In genomic region chr2:100809486-100809885, GRCh38 we compare ENCODE assay signal across 28 cellular contexts.
"Had no signal": no experiment of that assay in that cellular context is flagged by ENCODE, and none has a peak within 500 bp of the region (broad histone marks: within the 10 kb centered on the region; RNA-seq: fewer than 3 reads in every experiment).

No MANE protein-coding gene starts in this region.

- H3K4me3 ChIP-seq: adrenal gland, MG63, SJCRH30, SK-N-MC had no signal

- H3K9me3 ChIP-seq: adrenal gland, MG63, SJCRH30 had no signal

- H3K27ac Mint-ChIP-seq: activated CD4-positive, alpha-beta T cell treated with anti-CD3 and anti-CD28 coated beads, Interleukin-2, amount 10 ng/mL, durations not matched to agents 24 days and 14 days; activated CD8-positive, alpha-beta T cell treated with anti-CD3 and anti-CD28 coated beads for 36 hours; activated naive CD4-positive, alpha-beta T cell treated with anti-CD3 and anti-CD28 coated beads for 36 hours; activated naive CD4-positive, alpha-beta T cell treated with anti-CD3 and anti-CD28 coated beads, Interleukin-2, amount 50 U/mL, for 72 hours; activated T-helper 1 cell treated with anti-CD3 and anti-CD28 coated beads, Interleukin-12 subunit alpha, Interleukin-12 subunit beta, Interleukin-2, Interleukin-4 antibody, amounts not matched to agents 30 ng/mL and 10 ng/mL and 1 ng/mL, durations not matched to agents 14 hours and 24 hours and 36 hours; brain had no signal

- DNase-seq: activated CD4-positive, alpha-beta T cell treated with anti-CD3 and anti-CD28 coated beads, Interleukin-2, amount 10 ng/mL, durations not matched to agents 24 days and 14 days; activated CD4-positive, alpha-beta T cell treated with anti-CD3 and anti-CD28 coated beads, Interleukin-2, amount 50 U/mL, for 4 hours; activated CD8-positive, alpha-beta T cell treated with anti-CD3 and anti-CD28 coated beads for 36 hours; activated gamma-delta T cell treated with Interleukin-2 at 50 U/mL for 16 hours; activated naive CD4-positive, alpha-beta T cell treated with anti-CD3 and anti-CD28 coated beads for 36 hours; activated T-cell treated with anti-CD3 and anti-CD28 coated beads for 4 hours; activated T-cell treated with anti-CD3 and anti-CD28 coated beads, Interleukin-2, amount 50 U/mL, for 4 hours; caudate nucleus; Karpas-422; KBM-7; MG63; NCI-H1048; NCI-H1105 treated with DMSO at 0.1 percent for 48 hours; NCI-H1436; NCI-H1694 treated with DMSO at 0.1 percent for 48 hours; NCI-H2029; NCI-H345; NCI-H524 treated with DMSO at 0.1 percent for 48 hours; SHP77; SJCRH30; T1000; WERI-Rb-1 had no signal

- H3K27me3 Mint-ChIP-seq: activated CD8-positive, alpha-beta T cell treated with anti-CD3 and anti-CD28 coated beads for 36 hours had no signal

- H3K36me3 Mint-ChIP-seq: activated naive CD4-positive, alpha-beta T cell treated with anti-CD3 and anti-CD28 coated beads, Interleukin-2, amount 50 U/mL, for 72 hours; brain had no signal

- H3K4me3 Mint-ChIP-seq: activated CD4-positive, alpha-beta T cell treated with anti-CD3 and anti-CD28 coated beads, Interleukin-2, amount 10 ng/mL, durations not matched to agents 24 days and 14 days; activated CD8-positive, alpha-beta T cell treated with anti-CD3 and anti-CD28 coated beads for 36 hours; activated naive CD4-positive, alpha-beta T cell treated with anti-CD3 and anti-CD28 coated beads for 36 hours; activated T-cell treated with anti-CD3 and anti-CD28 coated beads, Interleukin-2, amount 50 U/mL, for 4 hours; activated T-helper 1 cell treated with anti-CD3 and anti-CD28 coated beads, Interleukin-12 subunit alpha, Interleukin-12 subunit beta, Interleukin-2, Interleukin-4 antibody, amounts not matched to agents 30 ng/mL and 10 ng/mL and 1 ng/mL, durations not matched to agents 14 hours and 24 hours and 36 hours; brain had no signal

- H3K36me3 ChIP-seq: adrenal gland, MG63, SJCRH30, WERI-Rb-1 had no signal

- H3K9me3 Mint-ChIP-seq: activated CD8-positive, alpha-beta T cell treated with anti-CD3 and anti-CD28 coated beads for 36 hours; activated naive CD4-positive, alpha-beta T cell treated with anti-CD3 and anti-CD28 coated beads for 36 hours; activated T-cell treated with anti-CD3 and anti-CD28 coated beads, Interleukin-2, amount 50 U/mL, for 4 hours; activated T-helper 1 cell treated with anti-CD3 and anti-CD28 coated beads, Interleukin-12 subunit alpha, Interleukin-12 subunit beta, Interleukin-2, Interleukin-4 antibody, amounts not matched to agents 30 ng/mL and 10 ng/mL and 1 ng/mL, durations not matched to agents 14 hours and 24 hours and 36 hours had no signal

- FAIRE-seq: bronchial epithelial cell had no signal

- H3K4me1 ChIP-seq: SJCRH30 had no signal

- H3K27ac ChIP-seq: SJCRH30, SK-N-MC, WERI-Rb-1 had no signal

- H3K27me3 ChIP-seq: adrenal gland, MG63, SJCRH30 had no signal
